21 cellular contexts compared by ENCODE assay signal in genomic region chr11:70732493-70733206, GRCh38.
DNase-seq lines count a peak whose midpoint lies in the region; ATAC-seq and TF ChIP-seq lines count a peak whose summit lies in the region.
"Had no signal": no experiment of that assay in that cellular context is flagged by ENCODE, and none has a peak within 500 bp of the region (broad histone marks: within the 10 kb centered on the region; RNA-seq: fewer than 3 reads in every experiment).

No MANE protein-coding gene starts in this region.

- H3K4me1 ChIP-seq in upper lobe of right lung = no peaks in the 10 kb centered on the region
- H3K4me1 ChIP-seq in PC-9 (replicated peaks; ENCODE audit: insufficient read depth) = no peaks in the 10 kb centered on the region
- H3K4me1 ChIP-seq: gastrocnemius medialis, psoas muscle had no signal

- no peaks in the 10 kb centered on the region for H3K79me2 ChIP-seq in PC-9 (ENCODE audit: low read depth)

- no peak overlapping the region for H3K4me2 ChIP-seq in PC-9

- H3K27me3 ChIP-seq in upper lobe of right lung = no peaks in the 10 kb centered on the region
- H3K27me3 ChIP-seq in PC-9 (ENCODE audit: insufficient read depth, low read depth) = no peaks in the 10 kb centered on the region

- intact Hi-C loops in upper lobe of right lung (cut with DNase I) = no loop called here
- intact Hi-C loops in PC-9 (cut with micrococcal nuclease; ENCODE audit: unreplicated experiment) = no loop called here

- peak; percentile 13 to 27 for DNase-seq in SHP77 (lab: John Stamatoyannopoulos, UW)
- DNase-seq in SHP77 treated with DMSO at 0.1 percent for 48 hours (lab: John Stamatoyannopoulos, UW) = no peak
- peak; percentile 23 for DNase-seq in SW480 (ENCODE audit: low spot score)
- DNase-seq in myocyte (ENCODE audit: low read depth) = peak; percentile 60
- DNase-seq in upper lobe of right lung = peak; percentile 35
- DNase-seq in PC-9 = no peak
- DNase-seq in T-helper 1 cell = no peak
- no peak for DNase-seq in NCI-H187 treated with DMSO at 0.1 percent for 48 hours (lab: John Stamatoyannopoulos, UW)
- DNase-seq: activated CD4-positive, alpha-beta memory T cell treated with anti-CD3 and anti-CD28 coated beads for 36 hours; activated naive CD4-positive, alpha-beta T cell; COR-L47; EL; erythroblast; gastrocnemius medialis; HFFc6; NCI-H510A treated with DMSO at 0.1 percent for 48 hours; stimulated activated CD4-positive, alpha-beta T cell treated with anti-CD3 and anti-CD28 coated beads, Interleukin-4, amount 100 ng/mL, for 24 hours; stimulated activated naive CD8-positive, alpha-beta T cell treated with anti-CD3 and anti-CD28 coated beads, Interleukin-15, amount 100 ng/mL, for 72 hours had no signal

- no TSS peak for BruUV-seq in PC-9 (replicated peaks; lab: Mats Ljungman, UMichigan)

- POLR2A ChIA-PET in PC-9 (lab: Charles Lee; ENCODE audit: unreplicated experiment) = no interaction called here

- H3K36me3 ChIP-seq in upper lobe of right lung (no peaks in the 10 kb centered on the region), PC-9 (ENCODE audit: low read depth) (no peaks in the 10 kb centered on the region)
- H3K36me3 ChIP-seq: gastrocnemius medialis had no signal

- peaks cover 10% of the 10 kb centered on the region for H4K20me1 ChIP-seq in PC-9 (ENCODE audit: insufficient read depth)

- ATAC-seq in upper lobe of right lung = no peak
- ATAC-seq: gastrocnemius medialis; psoas muscle; stimulated activated naive CD8-positive, alpha-beta T cell treated with anti-CD3 and anti-CD28 coated beads, Interleukin-15, amount 100 ng/mL, for 72 hours had no signal

- no peaks in the 10 kb centered on the region for H3K9me3 ChIP-seq in upper lobe of right lung
- H3K9me3 ChIP-seq in PC-9 (ENCODE audit: insufficient read depth, low read depth) = no peaks in the 10 kb centered on the region
- H3K9me3 ChIP-seq: gastrocnemius medialis, psoas muscle had no signal

- no peak overlapping the region for H2AFZ ChIP-seq in PC-9

- no peak overlapping the region for H3K27ac ChIP-seq in upper lobe of right lung
- H3K27ac ChIP-seq in PC-9 = no peak overlapping the region
- H3K27ac ChIP-seq: 22Rv1, gastrocnemius medialis, psoas muscle, VCaP had no signal

- no peaks in the 10 kb centered on the region for H3K9me2 ChIP-seq in PC-9 (ENCODE audit: insufficient read depth)

- H3F3A ChIP-seq in PC-9 (ENCODE audit: insufficient read depth, low read depth) = no peaks in the 10 kb centered on the region

- TF ChIP-seq CTCF in upper lobe of right lung (IDR thresholded peaks at IDR 0.05) = no peak
- no peak for TF ChIP-seq CTCF in PC-9 (conservative IDR thresholded peaks at IDR 0.05)

- no peak overlapping the region for H3K4me3 ChIP-seq in upper lobe of right lung
- H3K4me3 ChIP-seq in PC-9 = no peak overlapping the region
- H3K4me3 ChIP-seq: gastrocnemius medialis, psoas muscle had no signal

- CTCF ChIA-PET in PC-9 (lab: Charles Lee) = no interaction called here

Comparison
In these comparisons a context has a peak if more than half of its experiments do, and no peak if none do; other contexts are left out.
1. DNase-seq: peak in SHP77 (2 of 2), SW480 (single experiment), myocyte (single experiment) and upper lobe of right lung (single experiment); none in SHP77 treated with DMSO at 0.1 percent for 48 hours (single experiment), PC-9 (0 of 2), T-helper 1 cell (0 of 5) and NCI-H187 treated with DMSO at 0.1 percent for 48 hours (single experiment).